In genomic region chr12:1947081-1947480, GRCh38 we compare ENCODE assay signal across 1 cellular context.
TF ChIP-seq lines count a peak whose summit lies in the region.

No MANE protein-coding gene starts in this region.

TF ChIP-seq in WTC11, 78 proteins besides CTCF, POLR2A, EP300 and RAD21 (continued from another document):
- no peak for TF ChIP-seq STAT6 (CRISPR knock-in tag; conservative IDR thresholded peaks at IDR 0.05; ENCODE audit: low read depth)
- no peak for TF ChIP-seq PRDM15 (CRISPR knock-in tag; IDR thresholded peaks at IDR 0.05)
- TF ChIP-seq TEAD1 (CRISPR knock-in tag; IDR thresholded peaks at IDR 0.05) = no peak
- no peak for TF ChIP-seq ATF3 (CRISPR knock-in tag; conservative IDR thresholded peaks at IDR 0.05)
